1 cellular context compared by ENCODE assay signal in the genomic region with DNA sequence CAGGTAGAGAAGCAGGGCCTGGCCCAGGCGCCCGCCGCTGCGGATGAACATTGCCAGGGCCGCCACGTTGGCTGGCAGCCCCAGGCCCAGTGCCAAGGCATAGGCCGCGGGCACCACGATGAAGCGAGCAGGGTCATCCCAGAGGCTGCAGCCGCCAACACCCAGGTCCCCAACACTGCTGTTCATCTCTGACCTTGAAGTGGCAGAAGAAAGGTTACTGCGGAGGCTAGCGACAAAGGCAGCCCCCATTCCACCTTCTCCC.
TF ChIP-seq lines count a peak whose summit lies in the region.

No MANE protein-coding gene starts in this region.

TF ChIP-seq in GM23338, 12 proteins besides CTCF, POLR2A, EP300 and RAD21 (continued from another document):
- no peak for TF ChIP-seq ZNF462 (CRISPR knock-in tag; IDR thresholded peaks at IDR 0.05)
- TF ChIP-seq, protein P1, sequence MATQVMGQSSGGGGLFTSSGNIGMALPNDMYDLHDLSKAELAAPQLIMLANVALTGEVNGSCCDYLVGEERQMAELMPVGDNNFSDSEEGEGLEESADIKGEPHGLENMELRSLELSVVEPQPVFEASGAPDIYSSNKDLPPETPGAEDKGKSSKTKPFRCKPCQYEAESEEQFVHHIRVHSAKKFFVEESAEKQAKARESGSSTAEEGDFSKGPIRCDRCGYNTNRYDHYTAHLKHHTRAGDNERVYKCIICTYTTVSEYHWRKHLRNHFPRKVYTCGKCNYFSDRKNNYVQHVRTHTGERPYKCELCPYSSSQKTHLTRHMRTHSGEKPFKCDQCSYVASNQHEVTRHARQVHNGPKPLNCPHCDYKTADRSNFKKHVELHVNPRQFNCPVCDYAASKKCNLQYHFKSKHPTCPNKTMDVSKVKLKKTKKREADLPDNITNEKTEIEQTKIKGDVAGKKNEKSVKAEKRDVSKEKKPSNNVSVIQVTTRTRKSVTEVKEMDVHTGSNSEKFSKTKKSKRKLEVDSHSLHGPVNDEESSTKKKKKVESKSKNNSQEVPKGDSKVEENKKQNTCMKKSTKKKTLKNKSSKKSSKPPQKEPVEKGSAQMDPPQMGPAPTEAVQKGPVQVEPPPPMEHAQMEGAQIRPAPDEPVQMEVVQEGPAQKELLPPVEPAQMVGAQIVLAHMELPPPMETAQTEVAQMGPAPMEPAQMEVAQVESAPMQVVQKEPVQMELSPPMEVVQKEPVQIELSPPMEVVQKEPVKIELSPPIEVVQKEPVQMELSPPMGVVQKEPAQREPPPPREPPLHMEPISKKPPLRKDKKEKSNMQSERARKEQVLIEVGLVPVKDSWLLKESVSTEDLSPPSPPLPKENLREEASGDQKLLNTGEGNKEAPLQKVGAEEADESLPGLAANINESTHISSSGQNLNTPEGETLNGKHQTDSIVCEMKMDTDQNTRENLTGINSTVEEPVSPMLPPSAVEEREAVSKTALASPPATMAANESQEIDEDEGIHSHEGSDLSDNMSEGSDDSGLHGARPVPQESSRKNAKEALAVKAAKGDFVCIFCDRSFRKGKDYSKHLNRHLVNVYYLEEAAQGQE (IDR thresholded peaks at IDR 0.05; ENCODE audit: unreplicated experiment): no peak
- TF ChIP-seq STAT1 (IDR thresholded peaks at IDR 0.05; ENCODE audit: unreplicated experiment): no peak
- no peak for TF ChIP-seq POLR2AphosphoS5 (IDR thresholded peaks at IDR 0.05; ENCODE audit: low read depth)
